In genomic region chr11:125225401-125225800, GRCh38 we compare ENCODE assay signal across 28 cellular contexts.
"Had no signal": no experiment of that assay in that cellular context is flagged by ENCODE, and none has a peak within 500 bp of the region (broad histone marks: within the 10 kb centered on the region; RNA-seq: fewer than 3 reads in every experiment).

No MANE protein-coding gene starts in this region.

- H3K4me3 Mint-ChIP-seq: activated B cell treated with CpG ODN at 0.5 μM for 24 hours; activated CD4-positive, alpha-beta memory T cell treated with anti-CD3 and anti-CD28 coated beads for 36 hours; activated CD4-positive, alpha-beta T cell treated with anti-CD3 and anti-CD28 coated beads, Interleukin-2, amount 10 ng/mL, durations not matched to agents 24 days and 14 days; activated CD8-positive, alpha-beta memory T cell treated with anti-CD3 and anti-CD28 coated beads, Interleukin-2, amount 10 ng/mL, durations not matched to agents 7 days and 5 days; activated CD8-positive, alpha-beta T cell treated with anti-CD3 and anti-CD28 coated beads, Interleukin-2, amount 10 ng/mL, durations not matched to agents 7 days and 5 days; activated naive CD4-positive, alpha-beta T cell treated with anti-CD3 and anti-CD28 coated beads for 36 hours; activated naive CD4-positive, alpha-beta T cell treated with anti-CD3 and anti-CD28 coated beads, Interleukin-2, amount 50 U/mL, for 24 hours; activated naive CD8-positive, alpha-beta T cell treated with anti-CD3 and anti-CD28 coated beads, Interleukin-2, amount 10 ng/mL, durations not matched to agents 7 days and 5 days; activated T-helper 1 cell treated with anti-CD3 and anti-CD28 coated beads, Interleukin-12 subunit alpha, Interleukin-12 subunit beta, Interleukin-2, Interleukin-4 antibody, amounts not matched to agents 30 ng/mL and 10 ng/mL and 1 ng/mL, durations not matched to agents 14 hours and 24 hours and 36 hours; central memory CD8-positive, alpha-beta T cell; dendritic cell treated with granulocyte-macrophage colony-stimulating factor and Interleukin-4, amounts not matched to agents 40 ng/mL and 50 ng/mL, for 4 days; endodermal cell; T-helper 17 cell; T-helper 2 cell treated with Interferon-gamma antibody and Interleukin-4, amounts not matched to agents 5 μg/mL and 100 μg/mL, for 36 hours had no signal

- H3K9me3 Mint-ChIP-seq: activated B cell treated with CpG ODN at 0.5 μM for 24 hours; activated CD4-positive, alpha-beta memory T cell treated with anti-CD3 and anti-CD28 coated beads for 36 hours; activated CD4-positive, alpha-beta T cell treated with anti-CD3 and anti-CD28 coated beads, Interleukin-2, amount 10 ng/mL, durations not matched to agents 24 days and 14 days; activated naive CD4-positive, alpha-beta T cell treated with anti-CD3 and anti-CD28 coated beads for 36 hours; activated naive CD4-positive, alpha-beta T cell treated with anti-CD3 and anti-CD28 coated beads, Interleukin-2, amount 50 U/mL, for 24 hours; activated naive CD8-positive, alpha-beta T cell treated with anti-CD3 and anti-CD28 coated beads, Interleukin-2, amount 10 ng/mL, durations not matched to agents 7 days and 5 days; activated T-helper 1 cell treated with anti-CD3 and anti-CD28 coated beads, Interleukin-12 subunit alpha, Interleukin-12 subunit beta, Interleukin-2, Interleukin-4 antibody, amounts not matched to agents 30 ng/mL and 10 ng/mL and 1 ng/mL, durations not matched to agents 14 hours and 24 hours and 36 hours; activated T-helper 2 cell treated with anti-CD3 and anti-CD28 coated beads, Interferon-gamma antibody, Interleukin-2, Interleukin-4, amounts not matched to agents 10 μg/mL and 5 μg/mL and 100 μg/mL, durations not matched to agents 14 hours and 24 hours and 36 hours; central memory CD8-positive, alpha-beta T cell; dendritic cell treated with granulocyte-macrophage colony-stimulating factor and Interleukin-4, amounts not matched to agents 40 ng/mL and 50 ng/mL, for 4 days; endodermal cell; T-helper 2 cell treated with Interferon-gamma antibody and Interleukin-4, amounts not matched to agents 5 μg/mL and 100 μg/mL, for 36 hours had no signal

- H3K4me3 ChIP-seq: coronary artery, dorsolateral prefrontal cortex, esophagus muscularis mucosa, gastrocnemius medialis had no signal

- H3K4me1 Mint-ChIP-seq: activated B cell treated with CpG ODN at 0.5 μM for 24 hours; activated CD4-positive, alpha-beta T cell treated with anti-CD3 and anti-CD28 coated beads, Interleukin-2, amount 10 ng/mL, durations not matched to agents 24 days and 14 days; activated CD8-positive, alpha-beta memory T cell treated with anti-CD3 and anti-CD28 coated beads, Interleukin-2, amount 10 ng/mL, durations not matched to agents 7 days and 5 days; activated naive CD4-positive, alpha-beta T cell treated with anti-CD3 and anti-CD28 coated beads, Interleukin-2, amount 50 U/mL, for 24 hours; activated naive CD8-positive, alpha-beta T cell treated with anti-CD3 and anti-CD28 coated beads, Interleukin-2, amount 10 ng/mL, durations not matched to agents 7 days and 5 days; central memory CD8-positive, alpha-beta T cell; T-helper 17 cell had no signal

- H3K9me3 ChIP-seq: esophagus muscularis mucosa, gastrocnemius medialis had no signal

- H3K36me3 ChIP-seq: brain microvascular endothelial cell, esophagus muscularis mucosa, gastrocnemius medialis, WERI-Rb-1 had no signal

- H3K4me1 ChIP-seq: foreskin keratinocyte had no signal

- H3K36me3 Mint-ChIP-seq: activated CD4-positive, alpha-beta memory T cell treated with anti-CD3 and anti-CD28 coated beads for 36 hours; activated CD8-positive, alpha-beta memory T cell treated with anti-CD3 and anti-CD28 coated beads, Interleukin-2, amount 10 ng/mL, durations not matched to agents 7 days and 5 days; activated naive CD4-positive, alpha-beta T cell treated with anti-CD3 and anti-CD28 coated beads, Interleukin-2, amount 50 U/mL, for 24 hours; activated naive CD8-positive, alpha-beta T cell treated with anti-CD3 and anti-CD28 coated beads, Interleukin-2, amount 10 ng/mL, durations not matched to agents 7 days and 5 days had no signal

- H3K27me3 ChIP-seq: brain microvascular endothelial cell, dorsolateral prefrontal cortex, esophagus muscularis mucosa, foreskin keratinocyte, gastrocnemius medialis had no signal

- DNase-seq: activated B cell treated with CpG ODN at 0.5 μM for 24 hours; activated CD4-positive, alpha-beta memory T cell treated with anti-CD3 and anti-CD28 coated beads for 36 hours; activated CD4-positive, alpha-beta T cell treated with anti-CD3 and anti-CD28 coated beads, Interleukin-2, amount 10 ng/mL, durations not matched to agents 24 days and 14 days; activated CD8-positive, alpha-beta memory T cell treated with anti-CD3 and anti-CD28 coated beads, Interleukin-2, amount 10 ng/mL, durations not matched to agents 7 days and 5 days; activated CD8-positive, alpha-beta memory T cell treated with anti-CD3 and anti-CD28 coated beads, Interleukin-2, amount 50 U/mL, for 4 hours; activated CD8-positive, alpha-beta T cell treated with anti-CD3 and anti-CD28 coated beads, Interleukin-2, amount 10 ng/mL, durations not matched to agents 7 days and 5 days; activated naive CD8-positive, alpha-beta T cell treated with anti-CD3 and anti-CD28 coated beads, Interleukin-2, amount 10 ng/mL, durations not matched to agents 7 days and 5 days; activated T-cell treated with anti-CD3 and anti-CD28 coated beads, Interleukin-2, amount 50 U/mL, for 1 hour; anterior cingulate cortex; effector memory CD4-positive, alpha-beta T cell; foreskin keratinocyte; gastrocnemius medialis; T-helper 1 cell; T-helper 17 cell; T1000 had no signal

- H3K27ac Mint-ChIP-seq: activated B cell treated with CpG ODN at 0.5 μM for 24 hours; activated CD4-positive, alpha-beta memory T cell treated with anti-CD3 and anti-CD28 coated beads for 36 hours; activated CD4-positive, alpha-beta T cell treated with anti-CD3 and anti-CD28 coated beads, Interleukin-2, amount 10 ng/mL, durations not matched to agents 24 days and 14 days; activated CD8-positive, alpha-beta memory T cell treated with anti-CD3 and anti-CD28 coated beads, Interleukin-2, amount 10 ng/mL, durations not matched to agents 7 days and 5 days; activated CD8-positive, alpha-beta T cell treated with anti-CD3 and anti-CD28 coated beads, Interleukin-2, amount 10 ng/mL, durations not matched to agents 7 days and 5 days; activated naive CD4-positive, alpha-beta T cell treated with anti-CD3 and anti-CD28 coated beads for 36 hours; activated naive CD4-positive, alpha-beta T cell treated with anti-CD3 and anti-CD28 coated beads, Interleukin-2, amount 50 U/mL, for 24 hours; activated naive CD8-positive, alpha-beta T cell treated with anti-CD3 and anti-CD28 coated beads, Interleukin-2, amount 10 ng/mL, durations not matched to agents 7 days and 5 days; activated T-helper 1 cell treated with anti-CD3 and anti-CD28 coated beads, Interleukin-12 subunit alpha, Interleukin-12 subunit beta, Interleukin-2, Interleukin-4 antibody, amounts not matched to agents 30 ng/mL and 10 ng/mL and 1 ng/mL, durations not matched to agents 14 hours and 24 hours and 36 hours; activated T-helper 2 cell treated with anti-CD3 and anti-CD28 coated beads, Interferon-gamma antibody, Interleukin-2, Interleukin-4, amounts not matched to agents 10 μg/mL and 5 μg/mL and 100 μg/mL, durations not matched to agents 14 hours and 24 hours and 36 hours; dendritic cell treated with granulocyte-macrophage colony-stimulating factor and Interleukin-4, amounts not matched to agents 40 ng/mL and 50 ng/mL, for 4 days; endodermal cell; T-helper 17 cell; T-helper 2 cell treated with Interferon-gamma antibody and Interleukin-4, amounts not matched to agents 5 μg/mL and 100 μg/mL, for 36 hours had no signal

- H3K27ac ChIP-seq: brain microvascular endothelial cell, foreskin keratinocyte, WERI-Rb-1 had no signal
